In genomic region chr11:69285091-69285490, GRCh38 we compare ENCODE assay signal across 27 cellular contexts. TPM values are rescaled to one million over a fixed set of nuclear protein-coding genes. Genes with fewer than 3 reads are reported as not detected.
"Had no signal": no experiment of that assay in that cellular context is flagged by ENCODE, and none has a peak within 500 bp of the region (broad histone marks: within the 10 kb centered on the region; RNA-seq: fewer than 3 reads in every experiment).

No MANE protein-coding gene starts in this region.

- FAIRE-seq: RCC 7860 had no signal

- H3K9me3 ChIP-seq: ascending aorta, body of pancreas had no signal

- H3K27ac ChIP-seq: ascending aorta, body of pancreas had no signal

- H3K4me1 Mint-ChIP-seq: activated B cell treated with CpG ODN at 0.5 μM for 24 hours; activated CD4-positive, alpha-beta T cell treated with anti-CD3 and anti-CD28 coated beads, Interleukin-2, amount 10 ng/mL, durations not matched to agents 24 days and 14 days; activated naive CD8-positive, alpha-beta T cell treated with anti-CD3 and anti-CD28 coated beads, Interleukin-2, amount 50 U/mL, for 24 hours; central memory CD8-positive, alpha-beta T cell; T-helper 17 cell had no signal

- H3K27ac Mint-ChIP-seq: activated CD4-positive, alpha-beta T cell treated with anti-CD3 and anti-CD28 coated beads, Interleukin-2, amount 10 ng/mL, durations not matched to agents 24 days and 14 days; activated naive CD8-positive, alpha-beta T cell treated with anti-CD3 and anti-CD28 coated beads, Interleukin-2, amount 50 U/mL, for 24 hours; T-helper 17 cell had no signal

- H3K4me3 Mint-ChIP-seq: activated B cell treated with CpG ODN at 0.5 μM for 24 hours; activated CD4-positive, alpha-beta T cell treated with anti-CD3 and anti-CD28 coated beads, Interleukin-2, amount 10 ng/mL, durations not matched to agents 24 days and 14 days; activated naive CD8-positive, alpha-beta T cell treated with anti-CD3 and anti-CD28 coated beads, Interleukin-2, amount 50 U/mL, for 24 hours; activated T-cell treated with anti-CD3 and anti-CD28 coated beads, Interleukin-2, amount 50 U/mL, for 4 hours; central memory CD8-positive, alpha-beta T cell; T-helper 17 cell had no signal

- H3K36me3 ChIP-seq: ascending aorta, MG63 had no signal

- DNase-seq: activated B cell treated with CpG ODN at 0.5 μM for 24 hours; activated CD4-positive, alpha-beta T cell treated with anti-CD3 and anti-CD28 coated beads for 1 hour; activated CD4-positive, alpha-beta T cell treated with anti-CD3 and anti-CD28 coated beads, Interleukin-2, amount 10 ng/mL, durations not matched to agents 24 days and 14 days; activated CD4-positive, alpha-beta T cell treated with anti-CD3 and anti-CD28 coated beads, Interleukin-2, amount 50 U/mL, for 48 hours; activated CD8-positive, alpha-beta memory T cell treated with anti-CD3 and anti-CD28 coated beads for 24 hours; activated effector memory CD4-positive, alpha-beta T cell treated with anti-CD3 and anti-CD28 coated beads, Interleukin-2, amount 50 U/mL, for 16 hours; activated naive CD4-positive, alpha-beta T cell treated with Interleukin-2 at 50 U/mL for 16 hours; activated naive CD8-positive, alpha-beta T cell treated with anti-CD3 and anti-CD28 coated beads, Interleukin-2, amount 50 U/mL, for 24 hours; activated T-cell treated with anti-CD3 and anti-CD28 coated beads, Interleukin-2, amount 50 U/mL, for 4 hours; amniotic stem cell; body of pancreas; MG63; NCI-H1105; NCI-H1436; NCI-H1694 treated with DMSO at 0.1 percent for 48 hours; NCI-H2029 treated with DMSO at 0.1 percent for 48 hours; NCI-H345; NCI-H510A; NCI-H69; NK-92 treated with Interleukin-12 subunit alpha and Interleukin-12 subunit beta, amount 100 ng/mL, for 24 hours; SIG-M5; T-helper 17 cell; T-helper 9 cell had no signal

- H3K27me3 ChIP-seq: ascending aorta, body of pancreas, MG63 had no signal

- H3K4me3 ChIP-seq: ascending aorta, body of pancreas, MG63 had no signal

- H3K4me1 ChIP-seq: ascending aorta had no signal

- H3K9me3 Mint-ChIP-seq: activated B cell treated with CpG ODN at 0.5 μM for 24 hours; activated CD4-positive, alpha-beta T cell treated with anti-CD3 and anti-CD28 coated beads, Interleukin-2, amount 10 ng/mL, durations not matched to agents 24 days and 14 days; activated naive CD4-positive, alpha-beta T cell treated with anti-CD3 and anti-CD28 coated beads, Interleukin-2, amount 50 U/mL, for 72 hours; activated naive CD8-positive, alpha-beta T cell treated with anti-CD3 and anti-CD28 coated beads, Interleukin-2, amount 50 U/mL, for 24 hours; activated T-cell treated with anti-CD3 and anti-CD28 coated beads, Interleukin-2, amount 50 U/mL, for 4 hours; central memory CD8-positive, alpha-beta T cell had no signal

- ATAC-seq: activated naive CD4-positive, alpha-beta T cell treated with anti-CD3 and anti-CD28 coated beads, Interleukin-2, amount 50 U/mL, for 72 hours; activated naive CD8-positive, alpha-beta T cell treated with anti-CD3 and anti-CD28 coated beads, Interleukin-2, amount 50 U/mL, for 24 hours; activated T-cell treated with anti-CD3 and anti-CD28 coated beads, Interleukin-2, amount 50 U/mL, for 4 hours; body of pancreas; T-helper 17 cell had no signal

- H3K36me3 Mint-ChIP-seq: activated naive CD4-positive, alpha-beta T cell treated with anti-CD3 and anti-CD28 coated beads, Interleukin-2, amount 50 U/mL, for 72 hours had no signal

RNA-seq across cellular contexts. Expression of gene MYEOV, which starts 8.9 kb away (rescaled TPM):
- total RNA-seq: activated naive CD4-positive, alpha-beta T cell treated with anti-CD3 and anti-CD28 coated beads, Interleukin-2, amount 50 U/mL, for 72 hours; ascending aorta had no signal
